ENCODE assay signal across 1 cellular context in the genomic region with DNA sequence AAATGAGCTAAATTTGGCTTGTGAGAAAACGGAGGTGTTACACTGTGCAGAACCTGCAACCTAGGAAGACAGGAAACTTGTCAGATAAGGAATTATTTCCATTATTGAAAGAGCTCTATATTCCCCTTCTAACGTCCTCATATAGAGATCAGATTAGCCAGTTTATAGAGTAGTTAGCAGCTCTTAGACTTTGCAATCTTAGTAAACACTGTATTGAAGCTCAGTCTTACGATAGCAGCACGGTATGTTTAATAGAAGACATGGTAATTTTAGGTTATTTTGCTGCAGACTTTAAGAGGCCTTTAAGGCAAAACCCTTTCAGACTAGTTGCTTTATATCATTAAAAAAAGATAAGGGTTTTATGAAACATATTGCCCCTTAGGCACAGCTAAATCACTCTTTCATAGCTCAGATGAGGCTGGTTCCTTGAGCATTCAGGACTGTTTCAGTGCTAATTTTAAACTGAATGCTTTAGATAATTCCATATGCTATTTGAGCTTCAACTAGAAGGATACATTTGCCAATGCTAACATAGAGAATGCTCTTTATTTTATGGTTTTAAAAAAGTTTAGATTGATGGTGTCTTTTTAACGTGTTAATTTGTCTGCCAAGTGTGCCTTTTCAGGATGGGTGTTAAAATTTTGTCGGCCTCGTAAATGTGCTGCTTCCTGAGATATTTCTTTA.
TF ChIP-seq lines count a peak whose summit lies in the region.

No MANE protein-coding gene starts in this region.

TF ChIP-seq in H1, 55 proteins besides CTCF, POLR2A, EP300 and RAD21:
- no peak for TF ChIP-seq KDM1A (IDR thresholded peaks at IDR 0.05; ENCODE audit: borderline replicate concordance, low read length)
- no peak for TF ChIP-seq TEAD4 (IDR thresholded peaks at IDR 0.05; ENCODE audit: low read depth, low read length)
